In genomic region chr11:90542092-90542491, GRCh38 we compare ENCODE assay signal across 1 cellular context.
TF ChIP-seq lines count a peak whose summit lies in the region.

No MANE protein-coding gene starts in this region.

TF ChIP-seq in GM23338, 12 proteins besides CTCF, POLR2A, EP300 and RAD21 (continued from another document):
- TF ChIP-seq ZNF462 (CRISPR knock-in tag; IDR thresholded peaks at IDR 0.05), result no peak
- TF ChIP-seq EZH2 (IDR thresholded peaks at IDR 0.05; ENCODE audit: low read depth, unreplicated experiment), result no peak
- no peak for TF ChIP-seq CREB1 (CRISPR knock-in tag; IDR thresholded peaks at IDR 0.05; ENCODE audit: low read depth)
- no peak for TF ChIP-seq EZH2phosphoT487 (IDR thresholded peaks at IDR 0.05; ENCODE audit: unreplicated experiment)
- TF ChIP-seq STAT1 (IDR thresholded peaks at IDR 0.05; ENCODE audit: unreplicated experiment), result no peak
